ENCODE assay signal across 1 cellular context in the genomic region with DNA sequence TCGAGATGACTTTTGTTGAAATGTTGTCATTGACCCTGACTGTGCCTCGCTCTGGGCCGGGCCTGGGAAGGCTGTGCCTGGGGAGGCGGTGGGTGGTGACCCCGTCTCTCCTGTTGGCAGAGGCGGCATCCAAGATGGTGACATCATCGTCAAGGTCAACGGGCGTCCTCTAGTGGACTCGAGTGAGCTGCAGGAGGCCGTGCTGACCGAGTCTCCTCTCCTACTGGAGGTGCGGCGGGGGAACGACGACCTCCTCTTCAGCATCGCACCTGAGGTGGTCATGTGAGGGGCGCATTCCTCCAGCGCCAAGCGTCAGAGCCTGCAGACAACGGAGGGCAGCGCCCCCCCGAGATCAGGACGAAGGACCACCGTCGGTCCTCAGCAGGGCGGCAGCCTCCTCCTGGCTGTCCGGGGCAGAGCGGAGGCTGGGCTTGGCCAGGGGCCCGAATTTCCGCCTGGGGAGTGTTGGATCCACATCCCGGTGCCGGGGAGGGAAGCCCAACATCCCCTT.
TF ChIP-seq lines count a peak whose summit lies in the region.

No MANE protein-coding gene starts in this region.

TF ChIP-seq in HepG2, 621 proteins besides CTCF, POLR2A, EP300 and RAD21 (continued from another document):
- no peak for TF ChIP-seq ZBTB43 (CRISPR knock-in tag; conservative IDR thresholded peaks at IDR 0.05)
- TF ChIP-seq, protein P1, sequence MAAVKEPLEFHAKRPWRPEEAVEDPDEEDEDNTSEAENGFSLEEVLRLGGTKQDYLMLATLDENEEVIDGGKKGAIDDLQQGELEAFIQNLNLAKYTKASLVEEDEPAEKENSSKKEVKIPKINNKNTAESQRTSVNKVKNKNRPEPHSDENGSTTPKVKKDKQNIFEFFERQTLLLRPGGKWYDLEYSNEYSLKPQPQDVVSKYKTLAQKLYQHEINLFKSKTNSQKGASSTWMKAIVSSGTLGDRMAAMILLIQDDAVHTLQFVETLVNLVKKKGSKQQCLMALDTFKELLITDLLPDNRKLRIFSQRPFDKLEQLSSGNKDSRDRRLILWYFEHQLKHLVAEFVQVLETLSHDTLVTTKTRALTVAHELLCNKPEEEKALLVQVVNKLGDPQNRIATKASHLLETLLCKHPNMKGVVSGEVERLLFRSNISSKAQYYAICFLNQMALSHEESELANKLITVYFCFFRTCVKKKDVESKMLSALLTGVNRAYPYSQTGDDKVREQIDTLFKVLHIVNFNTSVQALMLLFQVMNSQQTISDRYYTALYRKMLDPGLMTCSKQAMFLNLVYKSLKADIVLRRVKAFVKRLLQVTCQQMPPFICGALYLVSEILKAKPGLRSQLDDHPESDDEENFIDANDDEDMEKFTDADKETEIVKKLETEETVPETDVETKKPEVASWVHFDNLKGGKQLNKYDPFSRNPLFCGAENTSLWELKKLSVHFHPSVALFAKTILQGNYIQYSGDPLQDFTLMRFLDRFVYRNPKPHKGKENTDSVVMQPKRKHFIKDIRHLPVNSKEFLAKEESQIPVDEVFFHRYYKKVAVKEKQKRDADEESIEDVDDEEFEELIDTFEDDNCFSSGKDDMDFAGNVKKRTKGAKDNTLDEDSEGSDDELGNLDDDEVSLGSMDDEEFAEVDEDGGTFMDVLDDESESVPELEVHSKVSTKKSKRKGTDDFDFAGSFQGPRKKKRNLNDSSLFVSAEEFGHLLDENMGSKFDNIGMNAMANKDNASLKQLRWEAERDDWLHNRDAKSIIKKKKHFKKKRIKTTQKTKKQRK (IDR thresholded peaks at IDR 0.05; ENCODE audit: low read length): no peak
- TF ChIP-seq ZNF264 (CRISPR knock-in tag; IDR thresholded peaks at IDR 0.05): no peak
- no peak for TF ChIP-seq SAP130 (CRISPR knock-in tag; IDR thresholded peaks at IDR 0.05; ENCODE audit: low read depth)
- TF ChIP-seq ATF7 (IDR thresholded peaks at IDR 0.05): peak; percentile 86
- TF ChIP-seq ATF7 (CRISPR knock-in tag; IDR thresholded peaks at IDR 0.05): no peak
TF ChIP-seq in HepG2: peak in this region for 1.
